21 cellular contexts compared by ENCODE assay signal in genomic region chr7:138854115-138854645, GRCh38. TPM values are rescaled to one million over a fixed set of nuclear protein-coding genes. Genes with fewer than 3 reads are reported as not detected.
DNase-seq lines count a peak whose midpoint lies in the region; ATAC-seq, FAIRE-seq and TF ChIP-seq lines count a peak whose summit lies in the region.
"Had no signal": no experiment of that assay in that cellular context is flagged by ENCODE, and none has a peak within 500 bp of the region (broad histone marks: within the 10 kb centered on the region; RNA-seq: fewer than 3 reads in every experiment).

No MANE protein-coding gene starts in this region.

- no peak for DNase-seq in WTC11 (ENCODE audit: low spot score)
- peak; percentile 30 to 53 for DNase-seq in foreskin keratinocyte
- no peak for DNase-seq in islet precursor cell
- no peak for DNase-seq in activated gamma-delta T cell (lab: John Stamatoyannopoulos, UW)
- no peak for DNase-seq in NCI-H187 (lab: John Stamatoyannopoulos, UW)
- no peak for DNase-seq in frontal cortex (ENCODE audit: low spot score in 2 of 2)
- DNase-seq: DMS153, GDM1, HCEC 1CT, NCI-H1105 treated with DMSO at 0.1 percent for 48 hours, NCI-H1694, NCI-H510A, NCI-H774, SIG-M5 had no signal

- no peaks in the 10 kb centered on the region; the same call in 1 of the 2 replicates for H3K27me3 Mint-ChIP-seq in WTC11 (ENCODE audit: low read depth)

- no peak overlapping the region for H3K9ac ChIP-seq in HUES64 (ENCODE audit: low read depth, low read length)

- H3K4me1 ChIP-seq in HUES64 (ENCODE audit: insufficient read depth, low read length) (peaks cover 19% of the 10 kb centered on the region), foreskin keratinocyte (no peaks in the 10 kb centered on the region)

- H3K27ac ChIP-seq in HUES64 (ENCODE audit: low read depth, low read length) (peak overlapping the region; percentile 5; the same call in 1 of the 2 replicates), foreskin keratinocyte (no peak overlapping the region)

- H3K36me3 Mint-ChIP-seq in WTC11, result peaks cover 68% of the 10 kb centered on the region
- H3K36me3 Mint-ChIP-seq: CD14-positive monocyte had no signal

- FAIRE-seq in frontal cortex (lab: Jason Lieb, UNC), result no peak

- peaks cover 50% of the 10 kb centered on the region for H3K36me3 ChIP-seq in HUES64 (ENCODE audit: insufficient read depth, low read length)

- 84% methylated on average over 5 of the region's 5 CpGs for WGBS in HUES64

- ATAC-seq in WTC11 (peak; percentile 60), foreskin keratinocyte (peak; percentile 50)
- ATAC-seq: SK-N-SH treated with all-trans-retinoic acid at 6 μM for 48 hours had no signal

- H3K4me3 ChIP-seq in HUES64 (ENCODE audit: low read length), result no peak overlapping the region

- H3K4me1 Mint-ChIP-seq in WTC11, result peaks cover 36% of the 10 kb centered on the region
- H3K4me1 Mint-ChIP-seq: CD14-positive monocyte had no signal

- POLR2A ChIA-PET in WTC11 (lab: Charles Lee), result no interaction called here

- H3K27me3 ChIP-seq in HUES64 (ENCODE audit: insufficient read depth, low read length), result no peaks in the 10 kb centered on the region
- no peaks in the 10 kb centered on the region for H3K27me3 ChIP-seq in foreskin keratinocyte

- H3K9me3 ChIP-seq in HUES64 (ENCODE audit: insufficient read depth, low read depth, low read length), result no peaks in the 10 kb centered on the region; the same call in 1 of the 2 replicates

- peak overlapping the region; percentile 85; the same call in 1 of the 2 replicates for H3K27ac Mint-ChIP-seq in WTC11
- H3K27ac Mint-ChIP-seq: CD14-positive monocyte had no signal

- CTCF ChIA-PET in WTC11 (lab: Charles Lee), result interaction anchor here (1.0 kb wide), 1 partner anchor 56 kb away, joined by 3 read pairs; the partner anchor contains the start of genes ATP6V0A4 and TMEM213

- no peak overlapping the region for H3K4me3 Mint-ChIP-seq in WTC11
- H3K4me3 Mint-ChIP-seq: CD14-positive monocyte had no signal

- H3K9me3 Mint-ChIP-seq in WTC11, result peaks cover 39% of the 10 kb centered on the region

- TF ChIP-seq CTCF in WTC11 (IDR thresholded peaks at IDR 0.05) (no peak), foreskin keratinocyte (conservative IDR thresholded peaks at IDR 0.05) (no peak)

TF ChIP-seq in WTC11, 78 proteins besides CTCF, POLR2A, EP300 and RAD21:
- TF ChIP-seq PREB (CRISPR knock-in tag; IDR thresholded peaks at IDR 0.05; ENCODE audit: borderline replicate concordance) (no peak), GTF2I (CRISPR knock-in tag; conservative IDR thresholded peaks at IDR 0.05) (no peak), MXD4 (CRISPR knock-in tag; IDR thresholded peaks at IDR 0.05; ENCODE audit: borderline replicate concordance) (no peak), JUN (CRISPR knock-in tag; IDR thresholded peaks at IDR 0.05) (no peak), ZBTB43 (CRISPR knock-in tag; IDR thresholded peaks at IDR 0.05) (no peak), OVOL2 (CRISPR knock-in tag; IDR thresholded peaks at IDR 0.05; ENCODE audit: borderline replicate concordance) (no peak), IRF2 (CRISPR knock-in tag; IDR thresholded peaks at IDR 0.05; ENCODE audit: borderline replicate concordance, low read depth) (no peak), ERG (CRISPR knock-in tag; IDR thresholded peaks at IDR 0.05) (no peak), RELA (CRISPR knock-in tag; IDR thresholded peaks at IDR 0.05; ENCODE audit: borderline replicate concordance) (no peak), FOXK1 (CRISPR knock-in tag; IDR thresholded peaks at IDR 0.05) (no peak), NR1H2 (CRISPR knock-in tag; IDR thresholded peaks at IDR 0.05) (no peak), EMX1 (CRISPR knock-in tag; IDR thresholded peaks at IDR 0.05) (no peak), PRDM15 (CRISPR knock-in tag; IDR thresholded peaks at IDR 0.05) (no peak), ZBTB21 (CRISPR knock-in tag; IDR thresholded peaks at IDR 0.05; ENCODE audit: borderline replicate concordance) (no peak), ZNF423 (CRISPR knock-in tag; IDR thresholded peaks at IDR 0.05) (no peak), ZSCAN18 (CRISPR knock-in tag; IDR thresholded peaks at IDR 0.05) (no peak), JAZF1 (CRISPR knock-in tag; IDR thresholded peaks at IDR 0.05) (no peak), MYBL2 (CRISPR knock-in tag; IDR thresholded peaks at IDR 0.05) (no peak), SMAD3 (CRISPR knock-in tag; IDR thresholded peaks at IDR 0.05; ENCODE audit: borderline replicate concordance) (no peak)

RNA-seq across cellular contexts. Expression of gene ATP6V0A4, which starts 56.2 kb away (rescaled TPM):
- 0.25 TPM for polyA plus RNA-seq in HUES64 (2013, experiment 1 of 2)
- polyA plus RNA-seq in HUES64 (2013, experiment 2 of 2), result 0.38 TPM
- total RNA-seq in WTC11 (2021) (1.1 to 2.0 TPM (median 1.3 TPM) in 3 replicates), foreskin keratinocyte (0.14 and 0.25 TPM in 2 replicates), frontal cortex (2.4 TPM)
- 0.06 and 0.19 TPM in 2 replicates for polyA plus RNA-seq in foreskin keratinocyte
- total RNA-seq: OCI-LY7, RPMI7951 had no signal
- polyA plus RNA-seq: CD14-positive monocyte had no signal

RNA-seq across cellular contexts. Expression of gene TMEM213, which starts 56.4 kb away (rescaled TPM):
- 0.05 TPM for polyA plus RNA-seq in HUES64 (2013, experiment 1 of 2)
- polyA plus RNA-seq in HUES64 (2013, experiment 2 of 2), result not detected
- total RNA-seq in WTC11 (2021) (0.11 to 0.18 TPM (median 0.11 TPM) in 3 replicates), foreskin keratinocyte (not detected in 2 replicates), frontal cortex (not detected)
- not detected in 2 replicates for polyA plus RNA-seq in foreskin keratinocyte
- total RNA-seq: Daoy, LHCN-M2, OCI-LY7, RPMI7951 had no signal
- polyA plus RNA-seq: CD14-positive monocyte had no signal

Comparison
In these comparisons a context has a peak if more than half of its experiments do, and no peak if none do; other contexts are left out.
1. DNase-seq: peak in foreskin keratinocyte (2 of 2); none in WTC11 (single experiment), islet precursor cell (single experiment), activated gamma-delta T cell (single experiment), NCI-H187 (0 of 2) and frontal cortex (0 of 2).